Comparison of ENCODE assay signal across 15 cellular contexts in genomic region chr1:77100870-77101269, GRCh38.
DNase-seq lines count a peak whose midpoint lies in the region; ATAC-seq and TF ChIP-seq lines count a peak whose summit lies in the region.
"Had no signal": no experiment of that assay in that cellular context is flagged by ENCODE, and none has a peak within 500 bp of the region (broad histone marks: within the 10 kb centered on the region; RNA-seq: fewer than 3 reads in every experiment).

No MANE protein-coding gene starts in this region.

- in situ Hi-C loops in GM23248 (cut with MboI): loop anchor here (10.0 kb wide), 1 partner anchor 196 kb away; no protein-coding TSS in a partner anchor

- H3K9ac ChIP-seq in GM23248 (no peak overlapping the region), adipocyte (ENCODE audit: low read length) (no peak overlapping the region)

- no peaks in the 10 kb centered on the region for H3K27me3 ChIP-seq in GM23248 (replicated peaks; ENCODE audit: insufficient read depth)
- no peaks in the 10 kb centered on the region for H3K27me3 ChIP-seq in adipocyte (replicated peaks; ENCODE audit: control insufficient read depth, insufficient read depth, low read length)

- WGBS in GM23248 (ENCODE audit: low coverage in 1 of 2, low lambda C conversion rate in 2 of 2, missing lambda C conversion rate in 2 of 2), 2 experiments: 86 to 88% methylated on average over 1 of the region's 1 CpG

- no peak for ATAC-seq in left ventricle myocardium superior
- ATAC-seq: Right ventricle myocardium inferior had no signal

- DNase-seq in A172 (ENCODE audit: low spot score) (peak; percentile 0), GM23248 (peak; percentile 17), adipocyte (ENCODE audit: low read depth) (peak; percentile 18), fibroblast of the aortic adventitia (ENCODE audit: low read depth) (peak; percentile 32), activated gamma-delta T cell treated with Interleukin-2 at 50 U/mL for 16 hours (no peak), NCI-H446 treated with DMSO at 0.1 percent for 48 hours (lab: John Stamatoyannopoulos, UW) (no peak), left ventricle myocardium superior (no peak), GM19238 (ENCODE audit: insufficient read length, low spot score) (no peak)
- DNase-seq: DMS 273 treated with DMSO at 0.1 percent for 48 hours, H9, NCI-H187, NCI-H446, NCI-H748 treated with DMSO at 0.1 percent for 48 hours had no signal

- intact Hi-C loops in left ventricle myocardium superior (cut with micrococcal nuclease): no loop called here

- H3K36me3 ChIP-seq in GM23248 (ENCODE audit: low read depth) (no peaks in the 10 kb centered on the region), adipocyte (ENCODE audit: control insufficient read depth, insufficient read depth, low read length, severe bottlenecking) (no peaks in the 10 kb centered on the region)

- no peak for TF ChIP-seq CTCF in fibroblast of the aortic adventitia (IDR thresholded peaks at IDR 0.05; ENCODE audit: insufficient read depth, low read length)

- no peak overlapping the region for H3K27ac ChIP-seq in GM23248
- H3K27ac ChIP-seq: C4-2B had no signal

- no peaks in the 10 kb centered on the region for H4K20me1 ChIP-seq in GM23248 (ENCODE audit: insufficient read depth)

- no peak overlapping the region for H3K4me3 ChIP-seq in GM23248
- H3K4me3 ChIP-seq in adipocyte (ENCODE audit: low read length): no peak overlapping the region
- no peak overlapping the region for H3K4me3 ChIP-seq in fibroblast of the aortic adventitia (ENCODE audit: low read depth, low read length)

- H3K4me1 ChIP-seq in GM23248 (ENCODE audit: insufficient read depth) (peaks cover 8% of the 10 kb centered on the region), adipocyte (ENCODE audit: control insufficient read depth, insufficient read depth, low read length) (no peaks in the 10 kb centered on the region)

- peak overlapping the region; percentile 22 for H3K4me2 ChIP-seq in GM23248 (ENCODE audit: unreplicated experiment)

- no peak overlapping the region for H2AFZ ChIP-seq in GM23248

- H3F3A ChIP-seq in GM23248 (ENCODE audit: insufficient read depth): no peaks in the 10 kb centered on the region

- no peaks in the 10 kb centered on the region for H3K9me3 ChIP-seq in GM23248 (ENCODE audit: low read depth)
- H3K9me3 ChIP-seq in adipocyte (ENCODE audit: control insufficient read depth, low read length): no peaks in the 10 kb centered on the region

- no peaks in the 10 kb centered on the region for H3K79me2 ChIP-seq in GM23248 (ENCODE audit: insufficient read depth)

- no peaks in the 10 kb centered on the region for H3K9me2 ChIP-seq in GM23248 (ENCODE audit: insufficient read depth)

Comparison
In these comparisons a context has a peak if more than half of its experiments do, and no peak if none do; other contexts are left out.
1. DNase-seq: peak in A172 (single experiment), GM23248 (single experiment), adipocyte (single experiment) and fibroblast of the aortic adventitia (single experiment); none in activated gamma-delta T cell treated with Interleukin-2 at 50 U/mL for 16 hours (single experiment), NCI-H446 treated with DMSO at 0.1 percent for 48 hours (single experiment), left ventricle myocardium superior (single experiment) and GM19238 (single experiment).